Comparison of ENCODE assay signal across 9 cellular contexts in the genomic region with DNA sequence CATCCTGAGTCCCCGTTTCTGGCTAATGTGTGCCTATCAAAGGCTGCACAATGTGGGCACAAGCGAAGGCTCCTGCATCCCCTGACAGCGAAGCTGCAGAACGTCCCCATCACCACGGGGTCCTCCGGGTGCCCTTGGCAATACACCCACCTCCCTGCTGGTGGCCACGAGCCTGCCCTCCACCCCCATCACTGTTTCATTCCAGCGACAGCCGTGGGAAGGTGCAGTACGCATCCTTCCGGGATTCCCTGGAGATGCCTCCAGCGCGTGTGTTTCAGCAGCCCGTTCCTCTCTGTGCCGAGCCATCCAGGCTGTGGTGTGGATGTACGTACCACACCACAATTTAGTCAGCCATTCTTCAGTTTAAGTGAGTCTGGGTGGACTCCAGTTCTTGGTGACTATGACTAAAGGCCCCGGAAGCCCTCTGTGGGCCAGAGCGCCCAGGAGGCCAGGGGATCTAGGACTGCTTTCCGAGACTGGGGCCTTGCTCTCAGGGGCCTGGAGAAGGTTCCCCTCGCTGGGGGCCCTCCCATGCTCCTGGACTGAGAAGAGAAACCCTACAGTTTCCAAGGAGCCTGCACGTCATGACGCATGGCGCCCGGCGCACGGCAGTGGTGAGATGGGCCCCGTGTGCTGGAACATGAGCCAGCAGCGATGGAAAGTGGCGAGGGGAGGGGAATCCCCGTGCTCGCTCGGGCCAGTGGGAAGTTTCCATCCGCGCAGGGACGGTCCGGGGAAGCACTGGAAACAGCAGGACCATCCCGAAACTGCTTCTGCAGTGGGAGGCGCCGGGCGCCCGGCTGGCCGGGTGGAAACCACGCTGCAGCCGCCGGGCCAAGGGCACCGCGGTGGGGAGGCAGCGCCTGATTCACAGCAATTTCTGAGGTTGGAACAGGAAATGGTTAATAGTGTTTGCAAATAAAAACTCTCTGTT. TPM values are rescaled to one million over a fixed set of nuclear protein-coding genes. Genes with fewer than 3 reads are reported as not detected.
DNase-seq lines count a peak whose midpoint lies in the region; ATAC-seq and TF ChIP-seq lines count a peak whose summit lies in the region.
"Had no signal": no experiment of that assay in that cellular context is flagged by ENCODE, and none has a peak within 500 bp of the region (broad histone marks: within the 10 kb centered on the region; RNA-seq: fewer than 3 reads in every experiment).

No MANE protein-coding gene starts in this region.

- peak overlapping the region; percentile 23 for H3K4me3 Mint-ChIP-seq in activated CD8-positive, alpha-beta T cell treated with anti-CD3 and anti-CD28 coated beads, Interleukin-2, amount 10 ng/mL, durations not matched to agents 7 days and 5 days

- H3K4me3 ChIP-seq in prostate gland, result no peak overlapping the region

- peak; percentile 31 for ATAC-seq in activated CD8-positive, alpha-beta T cell treated with anti-CD3 and anti-CD28 coated beads, Interleukin-2, amount 10 ng/mL, durations not matched to agents 7 days and 5 days
- peak; percentile 57 for ATAC-seq in stimulated activated naive CD8-positive, alpha-beta T cell treated with anti-CD3 and anti-CD28 coated beads, Interleukin-15, Interleukin-2, amounts not matched to agents 100 U/mL and 50 U/mL, for 24 hours
- no peak for ATAC-seq in foreskin keratinocyte

- peak; percentile 65 for DNase-seq in NK-92 treated with Interleukin-12 subunit alpha and Interleukin-12 subunit beta, amount 100 ng/mL, for 24 hours (lab: John Stamatoyannopoulos, UW)
- DNase-seq in NK-92 (lab: John Stamatoyannopoulos, UW; ENCODE audit: unreplicated experiment) (no peak), iris pigment epithelial cell (ENCODE audit: low read depth) (peak; percentile 29), LoVo (ENCODE audit: low spot score) (no peak), foreskin keratinocyte (no peak), prostate gland (ENCODE audit: low spot score) (no peak)
- peak; percentile 59 for DNase-seq in activated CD8-positive, alpha-beta T cell treated with anti-CD3 and anti-CD28 coated beads, Interleukin-2, amount 10 ng/mL, durations not matched to agents 7 days and 5 days
- DNase-seq in stimulated activated naive CD8-positive, alpha-beta T cell treated with anti-CD3 and anti-CD28 coated beads, Interleukin-15, Interleukin-2, amounts not matched to agents 100 U/mL and 50 U/mL, for 24 hours, result peak; percentile 84

- intact Hi-C loops in prostate gland (cut with DNase I), result no loop called here

- TF ChIP-seq CTCF in foreskin keratinocyte (conservative IDR thresholded peaks at IDR 0.05), result no peak
- TF ChIP-seq CTCF in prostate gland (IDR thresholded peaks at IDR 0.05), result no peak

- no peaks in the 10 kb centered on the region for H3K36me3 ChIP-seq in prostate gland

- H3K9me3 Mint-ChIP-seq in activated CD8-positive, alpha-beta T cell treated with anti-CD3 and anti-CD28 coated beads, Interleukin-2, amount 10 ng/mL, durations not matched to agents 7 days and 5 days (ENCODE audit: insufficient read depth), result no peaks in the 10 kb centered on the region

- H3K27me3 ChIP-seq in foreskin keratinocyte (peaks cover 41% of the 10 kb centered on the region), prostate gland (replicated peaks; ENCODE audit: insufficient read depth) (no peaks in the 10 kb centered on the region)

- peaks cover 22% of the 10 kb centered on the region for H3K27me3 Mint-ChIP-seq in activated CD8-positive, alpha-beta T cell treated with anti-CD3 and anti-CD28 coated beads, Interleukin-2, amount 10 ng/mL, durations not matched to agents 7 days and 5 days (ENCODE audit: low read depth)

- peaks cover 7% of the 10 kb centered on the region for H3K36me3 Mint-ChIP-seq in activated CD8-positive, alpha-beta T cell treated with anti-CD3 and anti-CD28 coated beads, Interleukin-2, amount 10 ng/mL, durations not matched to agents 7 days and 5 days (ENCODE audit: low read depth)

- 43% methylated on average over 47 of the region's 48 CpGs for WGBS in prostate gland

- H3K27ac ChIP-seq in foreskin keratinocyte (no peak overlapping the region), prostate gland (no peak overlapping the region)

- peaks cover 73% of the 10 kb centered on the region for H3K4me1 Mint-ChIP-seq in activated CD8-positive, alpha-beta T cell treated with anti-CD3 and anti-CD28 coated beads, Interleukin-2, amount 10 ng/mL, durations not matched to agents 7 days and 5 days (ENCODE audit: low read depth)

- TF ChIP-seq POLR2A in prostate gland (IDR thresholded peaks at IDR 0.05), result no peak

- POLR2A ChIA-PET in activated CD8-positive, alpha-beta T cell treated with anti-CD3 and anti-CD28 coated beads, Interleukin-2, amount 10 ng/mL, durations not matched to agents 7 days and 5 days (lab: Charles Lee), result no interaction called here

- CTCF ChIA-PET in activated CD8-positive, alpha-beta T cell treated with anti-CD3 and anti-CD28 coated beads, Interleukin-2, amount 10 ng/mL, durations not matched to agents 7 days and 5 days (lab: Charles Lee), result interaction anchor here (0.6 kb wide), 1 partner anchor 131 kb away, joined by 4 read pairs; no protein-coding TSS in a partner anchor

- no peaks in the 10 kb centered on the region for H3K9me3 ChIP-seq in prostate gland

- H3K27ac Mint-ChIP-seq in activated CD8-positive, alpha-beta T cell treated with anti-CD3 and anti-CD28 coated beads, Interleukin-2, amount 10 ng/mL, durations not matched to agents 7 days and 5 days, result peak overlapping the region; percentile 78

- H3K4me1 ChIP-seq in foreskin keratinocyte (no peaks in the 10 kb centered on the region), prostate gland (replicated peaks) (no peaks in the 10 kb centered on the region)

RNA-seq across cellular contexts. Expression of a gene that starts 4.6 kb away (rescaled TPM):
- 1 to 10 TPM; 2.4 to 2.5 TPM for total RNA-seq in activated CD8-positive, alpha-beta T cell treated with anti-CD3 and anti-CD28 coated beads, Interleukin-2, amount 10 ng/mL, durations not matched to agents 7 days and 5 days
- not detected in 2 replicates for total RNA-seq in foreskin keratinocyte
- not detected in 2 replicates for polyA plus RNA-seq in foreskin keratinocyte
- under 1 TPM; 0.27 to 0.80 TPM for total RNA-seq in prostate gland
- total RNA-seq: OCI-LY7 had no signal

RNA-seq across cellular contexts. Expression of a gene that starts 6.2 kb away (rescaled TPM):
- not detected for total RNA-seq in activated CD8-positive, alpha-beta T cell treated with anti-CD3 and anti-CD28 coated beads, Interleukin-2, amount 10 ng/mL, durations not matched to agents 7 days and 5 days
- total RNA-seq in foreskin keratinocyte, result not detected in 2 replicates
- polyA plus RNA-seq in foreskin keratinocyte, result not detected in 2 replicates
- total RNA-seq in prostate gland, result under 1 TPM; 0.14 to 0.28 TPM
- total RNA-seq: OCI-LY7 had no signal

RNA-seq across cellular contexts. Expression of a gene that starts 54.3 kb away (rescaled TPM):
- total RNA-seq in activated CD8-positive, alpha-beta T cell treated with anti-CD3 and anti-CD28 coated beads, Interleukin-2, amount 10 ng/mL, durations not matched to agents 7 days and 5 days, result under 1 TPM; 0.31 to 0.45 TPM
- total RNA-seq in foreskin keratinocyte (not detected in 2 replicates), prostate gland (under 1 TPM in 1 of 2 donors, not detected in 1; 0.62 TPM)
- polyA plus RNA-seq in foreskin keratinocyte, result not detected in 2 replicates

Comparison
In these comparisons a context has a peak if more than half of its experiments do, and no peak if none do; other contexts are left out.
1. DNase-seq: peak in NK-92 treated with Interleukin-12 subunit alpha and Interleukin-12 subunit beta, amount 100 ng/mL, for 24 hours (single experiment), activated CD8-positive, alpha-beta T cell treated with anti-CD3 and anti-CD28 coated beads, Interleukin-2, amount 10 ng/mL, durations not matched to agents 7 days and 5 days (single experiment), iris pigment epithelial cell (single experiment) and stimulated activated naive CD8-positive, alpha-beta T cell treated with anti-CD3 and anti-CD28 coated beads, Interleukin-15, Interleukin-2, amounts not matched to agents 100 U/mL and 50 U/mL, for 24 hours (single experiment); none in NK-92 (single experiment), LoVo (single experiment), foreskin keratinocyte (0 of 2) and prostate gland (single experiment).